Comparison of ENCODE assay signal across 10 cellular contexts in genomic region chr1:12511128-12511484, GRCh38.
A peak's percentile ranks its signal among the peaks of the same experiment; 100 is the strongest.
DNase-seq lines count a peak whose midpoint lies in the region; ATAC-seq and TF ChIP-seq lines count a peak whose summit lies in the region.
"Had no signal": no experiment of that assay in that cellular context is flagged by ENCODE, and none has a peak within 500 bp of the region (broad histone marks: within the 10 kb centered on the region; RNA-seq: fewer than 3 reads in every experiment).

No MANE protein-coding gene starts in this region.

- no peaks in the 10 kb centered on the region for H3K79me2 ChIP-seq in mesendoderm (ENCODE audit: control insufficient read depth, insufficient read depth, low read length)

- no peak overlapping the region for H3K9ac ChIP-seq in mesendoderm (ENCODE audit: low read length)

- no peaks in the 10 kb centered on the region for H3K79me1 ChIP-seq in mesendoderm (ENCODE audit: low read length)

- H3K27me3 ChIP-seq in brain microvascular endothelial cell (replicated peaks), result no peaks in the 10 kb centered on the region
- no peaks in the 10 kb centered on the region for H3K27me3 ChIP-seq in mesendoderm (ENCODE audit: insufficient read depth, low read length, poor library complexity)
- no peaks in the 10 kb centered on the region for H3K27me3 ChIP-seq in thymus (ENCODE audit: control insufficient read depth, insufficient read depth)
- H3K27me3 ChIP-seq: SJCRH30 had no signal

- ATAC-seq in activated T-cell treated with anti-CD3 and anti-CD28 coated beads, Interleukin-2, amount 50 U/mL, for 4 hours, result no peak

- no peaks in the 10 kb centered on the region for H3K27me3 Mint-ChIP-seq in activated T-cell treated with anti-CD3 and anti-CD28 coated beads, Interleukin-2, amount 50 U/mL, for 4 hours (ENCODE audit: low read depth)

- in situ Hi-C loops in brain microvascular endothelial cell (cut with HindIII; ENCODE audit: low pct_ligation_motif_present, low sequenced_read_pairs), result no loop called here

- H3K23ac ChIP-seq in mesendoderm (ENCODE audit: low read length), result no peak overlapping the region

- no peaks in the 10 kb centered on the region for H3K9me3 Mint-ChIP-seq in activated T-cell treated with anti-CD3 and anti-CD28 coated beads, Interleukin-2, amount 50 U/mL, for 4 hours

- H4K8ac ChIP-seq in mesendoderm (ENCODE audit: low read depth, low read length), result no peak overlapping the region

- DNase-seq in activated T-cell treated with anti-CD3 and anti-CD28 coated beads, Interleukin-2, amount 50 U/mL, for 4 hours, result no peak
- DNase-seq in activated T-cell treated with anti-CD3 and anti-CD28 coated beads, Interleukin-2, amount 50 U/mL, for 48 hours, result no peak
- DNase-seq in brain microvascular endothelial cell (no peak), mesendoderm (peak; percentile 41), amygdala (lab: John Stamatoyannopoulos, UW) (no peak), Ammon's horn (ENCODE audit: low spot score) (no peak), A172 (ENCODE audit: low spot score) (no peak)
- DNase-seq: NCI-H226, SJCRH30 had no signal

- H3K9me3 ChIP-seq in thymus (ENCODE audit: control insufficient read depth), result no peaks in the 10 kb centered on the region
- H3K9me3 ChIP-seq: SJCRH30 had no signal

- H2BK120ac ChIP-seq in mesendoderm (ENCODE audit: low read depth, low read length), result no peak overlapping the region

- H2BK15ac ChIP-seq in mesendoderm (replicated peaks; ENCODE audit: low read depth), result no peak overlapping the region

- H3K27ac ChIP-seq in brain microvascular endothelial cell (peak overlapping the region; percentile 95), mesendoderm (ENCODE audit: low read depth, low read length) (no peak overlapping the region), thymus (ENCODE audit: low read depth) (peak overlapping the region; percentile 93)
- H3K27ac ChIP-seq: SJCRH30 had no signal

- TF ChIP-seq CTCF in brain microvascular endothelial cell (IDR thresholded peaks at IDR 0.05; ENCODE audit: low read depth, low read length, missing control alignments), result no peak

- no peak overlapping the region for H3K4me2 ChIP-seq in mesendoderm (ENCODE audit: low read length)

- no peak overlapping the region for H3K18ac ChIP-seq in mesendoderm (ENCODE audit: low read length)

- no peak overlapping the region for H3K4me3 ChIP-seq in brain microvascular endothelial cell (ENCODE audit: low read depth, low read length)
- no peak overlapping the region for H3K4me3 ChIP-seq in mesendoderm (ENCODE audit: low read length)
- H3K4me3 ChIP-seq in thymus (ENCODE audit: low read length), result peak overlapping the region; percentile 21
- H3K4me3 ChIP-seq: SJCRH30 had no signal

- H4K5ac ChIP-seq in mesendoderm (ENCODE audit: low read length), result no peak overlapping the region

- H3K36me3 Mint-ChIP-seq in activated T-cell treated with anti-CD3 and anti-CD28 coated beads, Interleukin-2, amount 50 U/mL, for 4 hours (ENCODE audit: insufficient read depth), result peaks cover 28% of the 10 kb centered on the region

- H3K4me1 ChIP-seq in mesendoderm (ENCODE audit: control insufficient read depth, low read depth, low read length) (peaks cover 2% of the 10 kb centered on the region), thymus (ENCODE audit: control insufficient read depth, insufficient read depth, low read length) (peaks cover 24% of the 10 kb centered on the region)
- H3K4me1 ChIP-seq: SJCRH30 had no signal

- no peak overlapping the region for H2AK5ac ChIP-seq in mesendoderm (ENCODE audit: low read length)

- WGBS in mesendoderm (ENCODE audit: extremely low coverage, insufficient coverage, low lambda C conversion rate), result no CpG with 5 or more reads among the region's 3 CpGs
- WGBS in thymus, result 93% methylated on average over 3 of the region's 3 CpGs

- H3K56ac ChIP-seq in mesendoderm (ENCODE audit: low read length), result no peak overlapping the region

- H3K4me1 Mint-ChIP-seq in activated T-cell treated with anti-CD3 and anti-CD28 coated beads, Interleukin-2, amount 50 U/mL, for 4 hours (ENCODE audit: low read depth), result peaks cover 43% of the 10 kb centered on the region

- H3K4me3 Mint-ChIP-seq in activated T-cell treated with anti-CD3 and anti-CD28 coated beads, Interleukin-2, amount 50 U/mL, for 4 hours, result peak overlapping the region; percentile 80

- peak overlapping the region; percentile 87 for H3K4ac ChIP-seq in mesendoderm (ENCODE audit: low read depth, low read length)

- H3K36me3 ChIP-seq in brain microvascular endothelial cell (replicated peaks), result peaks cover 8% of the 10 kb centered on the region
- no peaks in the 10 kb centered on the region for H3K36me3 ChIP-seq in mesendoderm (ENCODE audit: control insufficient read depth, insufficient read depth, low read length)
- peaks cover 6% of the 10 kb centered on the region for H3K36me3 ChIP-seq in thymus (ENCODE audit: control insufficient read depth, insufficient read depth)
- H3K36me3 ChIP-seq: SJCRH30 had no signal

- no peak overlapping the region for H2BK5ac ChIP-seq in mesendoderm (ENCODE audit: low read length)
